8 cellular contexts compared by ENCODE assay signal in genomic region chr12:123131291-123131831, GRCh38. TPM values are rescaled to one million over a fixed set of nuclear protein-coding genes. Genes with fewer than 3 reads are reported as not detected.
DNase-seq lines count a peak whose midpoint lies in the region; ATAC-seq and TF ChIP-seq lines count a peak whose summit lies in the region.

No MANE protein-coding gene starts in this region.

- peak overlapping the region; percentile 46; the same call in 1 of the 2 replicates for H2BK120ac ChIP-seq in IMR-90 (ENCODE audit: low read depth, low read length)

- peaks cover 46% of the 10 kb centered on the region for H3F3A ChIP-seq in PC-9 (ENCODE audit: insufficient read depth, low read depth)
- H3F3A ChIP-seq in GM23248 (ENCODE audit: insufficient read depth) = peaks cover 8% of the 10 kb centered on the region

- H3K79me2 ChIP-seq in PC-9 (ENCODE audit: low read depth) (peaks cover 29% of the 10 kb centered on the region), GM23248 (ENCODE audit: insufficient read depth) (peaks cover 6% of the 10 kb centered on the region; the same call in 1 of the 2 replicates)

- peak overlapping the region; percentile 13; the same call in 2 of the 3 replicates for H2BK15ac ChIP-seq in IMR-90 (ENCODE audit: low read depth, low read length)

- peak overlapping the region; percentile 63; the same call in 1 of the 2 replicates for H3K14ac ChIP-seq in IMR-90 (replicated peaks; ENCODE audit: low read depth, low read length)

- no peak overlapping the region for H2AFZ ChIP-seq in IMR-90 (replicated peaks; ENCODE audit: low read length, poor library complexity)
- H2AFZ ChIP-seq in PC-9 = no peak overlapping the region
- no peak overlapping the region for H2AFZ ChIP-seq in GM23248

- H4K91ac ChIP-seq in IMR-90 (ENCODE audit: insufficient read depth, low read depth, low read length) = peak overlapping the region; percentile 10; the same call in 1 of the 2 replicates

- H3K9me3 ChIP-seq in IMR-90 (ENCODE audit: control insufficient read depth, insufficient read depth, low read length) (no peaks in the 10 kb centered on the region), PC-9 (ENCODE audit: insufficient read depth, low read depth) (no peaks in the 10 kb centered on the region), esophagus (ENCODE audit: control insufficient read depth in 2 of 2, insufficient read depth in 1 of 2, low read depth in 1 of 2, low read length in 1 of 2) (no peaks in the 10 kb centered on the region), psoas muscle (no peaks in the 10 kb centered on the region), GM23248 (ENCODE audit: low read depth) (no peaks in the 10 kb centered on the region)

- POLR2A ChIA-PET in IMR-90 (lab: Charles Lee; ENCODE audit: unreplicated experiment) = no interaction called here
- POLR2A ChIA-PET in PC-9 (lab: Charles Lee; ENCODE audit: unreplicated experiment) = interaction anchor here (0.5 kb wide), 1 partner anchor 12 kb away, joined by 5 read pairs; no protein-coding TSS in a partner anchor

- DNase-seq in IMR-90 (no peak), PC-9 (peak in 1 of 2 experiments; percentile 42), psoas muscle (no peak), NCI-H226 (no peak), GM23248 (no peak)

- H3K36me3 ChIP-seq in IMR-90 (ENCODE audit: control insufficient read depth, insufficient read depth, low read length) (peaks cover 2% of the 10 kb centered on the region; the same call in 1 of the 2 replicates), PC-9 (ENCODE audit: low read depth) (no peaks in the 10 kb centered on the region), esophagus (ENCODE audit: control insufficient read depth in 2 of 2, insufficient read depth in 2 of 2, low read length in 1 of 2) (no peaks in the 10 kb centered on the region), psoas muscle (ENCODE audit: insufficient read depth in 1 of 2, low read depth in 1 of 2) (no peaks in the 10 kb centered on the region), GM23248 (ENCODE audit: low read depth) (peaks cover 5% of the 10 kb centered on the region; the same call in 1 of the 2 replicates)

- BruUV-seq in IMR-90 (replicated peaks; lab: Mats Ljungman, UMichigan) = no TSS peak
- BruUV-seq in PC-9 (replicated peaks; lab: Mats Ljungman, UMichigan) = no TSS peak

- intact Hi-C loops in IMR-90 (cut with micrococcal nuclease) (no loop called here), PC-9 (cut with micrococcal nuclease; ENCODE audit: unreplicated experiment) (no loop called here), psoas muscle (cut with DNase I) (no loop called here)

- H3K56ac ChIP-seq in IMR-90 (ENCODE audit: extremely low read depth, insufficient read depth, low read length) = no peak overlapping the region

- ATAC-seq in IMR-90 (ENCODE audit: low read depth) (no peak), psoas muscle (peak; percentile 26 to 73 (median 41)), GM18498 (IDR thresholded peaks at IDR 0.05; ENCODE audit: unreplicated experiment) (no peak), HG03095 (IDR thresholded peaks at IDR 0.05; ENCODE audit: unreplicated experiment) (no peak)

- H3K4me1 ChIP-seq in IMR-90 (ENCODE audit: control insufficient read depth, insufficient read depth, low read length) = peaks cover 16% of the 10 kb centered on the region
- H3K4me1 ChIP-seq in PC-9 (replicated peaks; ENCODE audit: insufficient read depth) = peaks cover 78% of the 10 kb centered on the region
- H3K4me1 ChIP-seq in esophagus (ENCODE audit: control insufficient read depth in 2 of 2, insufficient read depth in 2 of 2, low read length in 1 of 2) = peaks cover 9 to 19% of the 10 kb centered on the region in 2 donors
- H3K4me1 ChIP-seq in psoas muscle = peaks cover 21% of the 10 kb centered on the region
- H3K4me1 ChIP-seq in GM23248 (ENCODE audit: insufficient read depth) = peaks cover 22% of the 10 kb centered on the region

- peak overlapping the region; percentile 70 for H2AK9ac ChIP-seq in IMR-90 (replicated peaks; ENCODE audit: low read depth, low read length, poor library complexity)

- CTCF ChIA-PET in IMR-90 (lab: Yijun Ruan, JAX) (no interaction called here), PC-9 (lab: Charles Lee) (no interaction called here)

- H3K23ac ChIP-seq in IMR-90 (ENCODE audit: low read depth, low read length) = 0 out of 2 replicates have a peak overlapping the region, but pooled peaks have one; percentile 56

- dilution Hi-C loops in IMR-90 (cut with HindIII; ENCODE audit: low sequenced_read_pairs, unreplicated experiment) = no loop called here

- H3K9ac ChIP-seq in IMR-90 (ENCODE audit: low read depth, low read length) = no peak overlapping the region
- H3K9ac ChIP-seq in GM23248 = no peak overlapping the region

- H3K4me3 ChIP-seq in IMR-90 (ENCODE audit: insufficient read depth, low read depth, low read length) (no peak overlapping the region), PC-9 (no peak overlapping the region), esophagus (ENCODE audit: low read depth in 1 of 2, low read length in 2 of 2) (no peak overlapping the region), psoas muscle (peak overlapping the region; percentile 30), GM23248 (no peak overlapping the region)

- H2AK5ac ChIP-seq in IMR-90 (ENCODE audit: low read depth, low read length) = peak overlapping the region; percentile 82; the same call in 1 of the 2 replicates

- TF ChIP-seq CTCF in IMR-90 (conservative IDR thresholded peaks at IDR 0.05; ENCODE audit: low read depth, low read length) = no peak
- TF ChIP-seq CTCF in PC-9 (conservative IDR thresholded peaks at IDR 0.05) = no peak
- no peak for TF ChIP-seq CTCF in psoas muscle (IDR thresholded peaks at IDR 0.05)

- H3K9me2 ChIP-seq in PC-9 (ENCODE audit: insufficient read depth) (no peaks in the 10 kb centered on the region), GM23248 (ENCODE audit: insufficient read depth) (no peaks in the 10 kb centered on the region)

- TF ChIP-seq RAD21 in IMR-90 (IDR thresholded peaks at IDR 0.05; ENCODE audit: low read length) = no peak

- H3K4ac ChIP-seq in IMR-90 (ENCODE audit: low read depth, low read length) = peak overlapping the region; percentile 79

- in situ Hi-C loops in IMR-90 (cut with MboI; ENCODE audit: low sequenced_read_pairs) (no loop called here), GM23248 (cut with MboI) (no loop called here)

- H3K27ac ChIP-seq in IMR-90 (ENCODE audit: insufficient read depth, low read length) (no peak overlapping the region), PC-9 (peak overlapping the region; percentile 37; the same call in 1 of the 2 replicates), esophagus (ENCODE audit: low read depth in 2 of 2, low read length in 1 of 2) (peak overlapping the region; percentile 69 to 72), psoas muscle (peak overlapping the region; percentile 74), GM23248 (no peak overlapping the region)

- H3K27me3 ChIP-seq in IMR-90 (ENCODE audit: control insufficient read depth, insufficient read depth, low read length) (no peaks in the 10 kb centered on the region), PC-9 (ENCODE audit: insufficient read depth, low read depth) (no peaks in the 10 kb centered on the region), esophagus (ENCODE audit: control insufficient read depth in 1 of 2, insufficient read depth in 2 of 2, low read length in 2 of 2) (no peaks in the 10 kb centered on the region), psoas muscle (ENCODE audit: insufficient read depth in 3 of 3, low read length in 2 of 3) (no peaks in the 10 kb centered on the region), GM23248 (replicated peaks; ENCODE audit: insufficient read depth) (no peaks in the 10 kb centered on the region)

- 100% methylated on average over 1 of the region's 4 CpGs; no CpG with 5 or more reads in 1 of the 2 experiments for WGBS in IMR-90 (ENCODE audit: extremely low coverage in 2 of 2, insufficient read length in 1 of 2), 2 experiments
- 58 to 65% methylated on average over 4 of the region's 4 CpGs for WGBS in esophagus, 2 donors
- 66 to 93% (median 81%) methylated on average over 4 of the region's 4 CpGs for WGBS in psoas muscle, 3 donors
- WGBS in GM23248 (ENCODE audit: low coverage in 1 of 2, low lambda C conversion rate in 2 of 2, missing lambda C conversion rate in 2 of 2), 2 experiments = 77 to 83% methylated on average over 4 of the region's 4 CpGs

- 0 out of 2 replicates have a peak, but pooled peaks cover 6% of the 10 kb centered on the region for H4K20me1 ChIP-seq in IMR-90 (ENCODE audit: insufficient read depth, low read length)
- no peaks in the 10 kb centered on the region for H4K20me1 ChIP-seq in PC-9 (ENCODE audit: insufficient read depth)
- H4K20me1 ChIP-seq in GM23248 (ENCODE audit: insufficient read depth) = no peaks in the 10 kb centered on the region

- no peak overlapping the region for H4K5ac ChIP-seq in IMR-90 (ENCODE audit: low read depth, low read length)

- H3K9me1 ChIP-seq in IMR-90 (ENCODE audit: insufficient read depth, low read length) = peaks cover 14% of the 10 kb centered on the region

- H3K79me1 ChIP-seq in IMR-90 (ENCODE audit: low read depth in 1 of 2, low read length in 2 of 2) = peaks cover 15 to 43% of the 10 kb centered on the region in 2 experiments

- no peak overlapping the region for H3K4me2 ChIP-seq in IMR-90 (ENCODE audit: low read depth, low read length)
- H3K4me2 ChIP-seq in PC-9 = peak overlapping the region; percentile 55
- no peak overlapping the region for H3K4me2 ChIP-seq in GM23248 (ENCODE audit: unreplicated experiment)

- no peak for TF ChIP-seq POLR2A in IMR-90 (IDR thresholded peaks at IDR 0.05; ENCODE audit: low read depth, low read length)

- H2BK20ac ChIP-seq in IMR-90 (ENCODE audit: low read depth, low read length) = peak overlapping the region; percentile 62; the same call in 1 of the 2 replicates

- peak overlapping the region in 1 of 2 experiments; percentile 45; a peak in 1 of 4 replicates for H4K8ac ChIP-seq in IMR-90 (ENCODE audit: low read depth in 2 of 2, low read length in 2 of 2)

- peak overlapping the region; percentile 2 for H2BK5ac ChIP-seq in IMR-90 (ENCODE audit: low read depth, low read length, poor library complexity, severe bottlenecking)

- H3K18ac ChIP-seq in IMR-90 (ENCODE audit: low read depth, low read length) = peak overlapping the region; percentile 67

TF ChIP-seq in IMR-90, 13 proteins besides CTCF, POLR2A, EP300 and RAD21 (continues in another document):
- TF ChIP-seq NFE2L2 (IDR thresholded peaks at IDR 0.05; ENCODE audit: low read depth, low read length) = no peak
- no peak for TF ChIP-seq CEBPB (IDR thresholded peaks at IDR 0.05; ENCODE audit: low read depth, low read length)
- TF ChIP-seq SMC3 (IDR thresholded peaks at IDR 0.05; ENCODE audit: low read depth, low read length) = no peak
- TF ChIP-seq CHD1 (IDR thresholded peaks at IDR 0.05; ENCODE audit: low read depth, low read length) = no peak
- no peak for TF ChIP-seq BHLHE40 (IDR thresholded peaks at IDR 0.05; ENCODE audit: low read depth, low read length)

RNA-seq across cellular contexts. Expression of gene PITPNM2, which starts 19.5 kb away (rescaled TPM):
- total RNA-seq in IMR-90 (2012; rRNA removed) = 0.83 and 1.6 TPM in 2 replicates
- 3.0 and 3.1 TPM in 2 replicates for polyA plus RNA-seq in IMR-90 (2012; rRNA removed)
- 1.4 and 3.3 TPM in 2 replicates for polyA plus RNA-seq in IMR-90 (2012; cell fraction: cytosol; rRNA removed)
- 12.1 and 24.5 TPM in 2 replicates for polyA plus RNA-seq in IMR-90 (2012; cell fraction: nucleus; rRNA removed; ENCODE audit: low replicate concordance)
- 16.6 and 21.6 TPM in 2 replicates for total RNA-seq in PC-9 (2021)
- 1 to 10 TPM; 4.1 to 7.8 TPM for polyA plus RNA-seq in esophagus
- total RNA-seq in psoas muscle = 1 to 10 TPM; 4.6 to 7.4 (median 5.8) TPM
- polyA plus RNA-seq in psoas muscle = 1 to 10 TPM; 2.2 to 3.5 (median 3.0) TPM
- 2.0 and 2.1 TPM in 2 replicates for total RNA-seq in GM23248 (2014; rRNA removed; shearing (Covaris generic))
- polyA plus RNA-seq in GM23248 (2016; fragmentation: Nextera tagmentation; extraction: Ambion mirVana) = 0.37 and 0.63 TPM in 2 replicates

Comparison
In these comparisons a context has a peak if more than half of its experiments do, and no peak if none do; other contexts are left out.
1. ATAC-seq: peak in psoas muscle (4 of 4); none in IMR-90 (single experiment), GM18498 (single experiment) and HG03095 (single experiment).
2. H3K27ac ChIP-seq: peak in PC-9 (single experiment), esophagus (2 of 2) and psoas muscle (single experiment); none in IMR-90 (single experiment) and GM23248 (single experiment).